Comparison of ENCODE assay signal across 18 cellular contexts in the genomic region with DNA sequence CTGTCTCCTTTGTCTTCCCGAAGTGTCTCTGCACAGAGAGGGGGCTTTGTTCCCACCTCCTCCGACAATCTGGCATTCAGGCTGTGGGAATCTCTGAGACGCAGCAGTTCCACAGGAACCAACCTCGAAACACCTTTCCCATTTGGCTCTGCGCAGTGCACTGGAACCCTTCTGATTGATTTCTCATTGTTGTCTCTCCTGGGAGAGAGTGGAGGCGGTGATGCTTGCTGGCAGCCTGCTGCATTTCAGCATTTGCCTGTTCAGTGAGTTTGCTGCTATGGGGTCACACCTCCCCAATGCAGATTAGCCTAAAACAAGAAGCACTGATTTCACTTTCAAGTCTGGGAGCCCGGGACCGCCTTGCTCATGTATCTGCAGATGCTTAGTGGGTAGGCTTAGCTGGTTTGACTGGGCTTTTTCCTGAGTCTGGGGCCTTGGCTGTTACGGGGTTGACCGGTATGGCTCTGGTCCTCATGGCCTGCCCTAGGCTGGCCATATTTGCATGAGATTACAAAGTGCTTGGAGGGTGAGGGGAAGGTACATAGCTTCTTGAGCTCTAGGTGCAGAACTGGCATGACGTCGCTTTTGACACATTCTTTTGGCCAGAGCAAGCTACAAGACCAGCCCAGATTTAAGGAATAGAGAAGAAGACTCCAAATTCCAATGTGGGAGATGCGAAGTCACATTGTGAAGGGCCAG.
"Had no signal": no experiment of that assay in that cellular context is flagged by ENCODE, and none has a peak within 500 bp of the region (broad histone marks: within the 10 kb centered on the region; RNA-seq: fewer than 3 reads in every experiment).

No MANE protein-coding gene starts in this region.

- ATAC-seq: activated T-cell treated with anti-CD3 and anti-CD28 coated beads, Interleukin-2, amount 50 U/mL, for 4 hours; gastroesophageal sphincter; left lung; T-cell had no signal

- H3K4me1 Mint-ChIP-seq: activated naive CD4-positive, alpha-beta T cell treated with anti-CD3 and anti-CD28 coated beads, Interleukin-2, amount 50 U/mL, for 24 hours; naive B cell; T-cell had no signal

- H3K4me1 ChIP-seq: adrenal gland, gastroesophageal sphincter, left lung, right atrium auricular region, transverse colon had no signal

- DNase-seq: activated CD4-positive, alpha-beta memory T cell treated with anti-CD3 and anti-CD28 coated beads for 36 hours; activated effector memory CD4-positive, alpha-beta T cell treated with Interleukin-2 at 50 U/mL for 16 hours; activated T-cell treated with anti-CD3 and anti-CD28 coated beads, Interleukin-2, amount 50 U/mL, for 4 hours; adrenal gland; kidney; left lung; mammary epithelial cell; naive B cell; stimulated activated CD4-positive, alpha-beta T cell treated with anti-CD3 and anti-CD28 coated beads, Interleukin-15, amount 100 ng/mL, for 24 hours; stimulated activated CD4-positive, alpha-beta T cell treated with anti-CD3 and anti-CD28 coated beads, Interleukin-4, amount 100 ng/mL, for 24 hours; stimulated activated naive CD4-positive, alpha-beta T cell treated with Interleukin-2 at 50 U/mL for 16 hours; substantia nigra; T-cell; T1000; transverse colon had no signal

- H3K4me3 ChIP-seq: adrenal gland, gastroesophageal sphincter, left lung, right atrium auricular region, transverse colon had no signal

- H3K4me3 Mint-ChIP-seq: activated CD4-positive, alpha-beta memory T cell treated with anti-CD3 and anti-CD28 coated beads for 36 hours; activated naive CD4-positive, alpha-beta T cell treated with anti-CD3 and anti-CD28 coated beads, Interleukin-2, amount 50 U/mL, for 24 hours; activated T-cell treated with anti-CD3 and anti-CD28 coated beads, Interleukin-2, amount 50 U/mL, for 4 hours; naive B cell; T-cell had no signal

- H3K9me3 Mint-ChIP-seq: activated CD4-positive, alpha-beta memory T cell treated with anti-CD3 and anti-CD28 coated beads for 36 hours; activated naive CD4-positive, alpha-beta T cell treated with anti-CD3 and anti-CD28 coated beads, Interleukin-2, amount 50 U/mL, for 24 hours; activated T-cell treated with anti-CD3 and anti-CD28 coated beads, Interleukin-2, amount 50 U/mL, for 4 hours; T-cell had no signal

- H3K27ac Mint-ChIP-seq: activated CD4-positive, alpha-beta memory T cell treated with anti-CD3 and anti-CD28 coated beads for 36 hours; activated naive CD4-positive, alpha-beta T cell treated with anti-CD3 and anti-CD28 coated beads, Interleukin-2, amount 50 U/mL, for 24 hours; naive B cell had no signal

- H3K36me3 Mint-ChIP-seq: activated CD4-positive, alpha-beta memory T cell treated with anti-CD3 and anti-CD28 coated beads for 36 hours; activated naive CD4-positive, alpha-beta T cell treated with anti-CD3 and anti-CD28 coated beads, Interleukin-2, amount 50 U/mL, for 24 hours; naive B cell; T-cell had no signal

- H3K27me3 ChIP-seq: right atrium auricular region had no signal

- H3K36me3 ChIP-seq: adrenal gland, gastroesophageal sphincter, left lung, right atrium auricular region, transverse colon had no signal

- H3K27ac ChIP-seq: adrenal gland, gastroesophageal sphincter, left lung, right atrium auricular region, transverse colon had no signal
